Comparison of ENCODE assay signal across 16 cellular contexts in genomic region chr7:158831738-158832091, GRCh38.
"Had no signal": no experiment of that assay in that cellular context is flagged by ENCODE, and none has a peak within 500 bp of the region (broad histone marks: within the 10 kb centered on the region; RNA-seq: fewer than 3 reads in every experiment).

No MANE protein-coding gene starts in this region.

- H3K9me3 Mint-ChIP-seq: activated CD8-positive, alpha-beta T cell treated with anti-CD3 and anti-CD28 coated beads for 36 hours; activated naive CD4-positive, alpha-beta T cell treated with anti-CD3 and anti-CD28 coated beads, Interleukin-2, amount 50 U/mL, for 24 hours; activated T-cell treated with anti-CD3 and anti-CD28 coated beads, Interleukin-2, amount 50 U/mL, for 4 hours had no signal

- H3K36me3 ChIP-seq: colonic mucosa, ovary, stomach had no signal

- FAIRE-seq: keratinocyte had no signal

- H3K9me3 ChIP-seq: colonic mucosa, esophagus squamous epithelium, ovary, stomach, testis had no signal

- DNase-seq: activated CD4-positive, alpha-beta T cell treated with anti-CD3 and anti-CD28 coated beads for 1 hour; activated CD8-positive, alpha-beta T cell treated with anti-CD3 and anti-CD28 coated beads for 36 hours; activated effector memory CD4-positive, alpha-beta T cell treated with anti-CD3 and anti-CD28 coated beads, Interleukin-2, amount 50 U/mL, for 16 hours; activated T-cell treated with anti-CD3 and anti-CD28 coated beads, Interleukin-2, amount 50 U/mL, for 4 hours; colonic mucosa; esophagus squamous epithelium; ovary; stomach; SW 1271; T1000; testis had no signal

- H3K4me3 ChIP-seq: colonic mucosa, esophagus squamous epithelium, hepatocyte, ovary, stomach, testis had no signal

- ATAC-seq: activated CD8-positive, alpha-beta T cell treated with anti-CD3 and anti-CD28 coated beads for 36 hours; activated T-cell treated with anti-CD3 and anti-CD28 coated beads, Interleukin-2, amount 50 U/mL, for 4 hours; left lobe of liver; sciatic nerve had no signal

- H3K27ac ChIP-seq: colonic mucosa, esophagus squamous epithelium, hepatocyte, ovary had no signal

- H2AFZ ChIP-seq: hepatocyte had no signal

- H3K27me3 ChIP-seq: colonic mucosa, esophagus squamous epithelium, hepatocyte, ovary, stomach, testis had no signal

- H3K27me3 Mint-ChIP-seq: activated CD8-positive, alpha-beta T cell treated with anti-CD3 and anti-CD28 coated beads for 36 hours; activated naive CD4-positive, alpha-beta T cell treated with anti-CD3 and anti-CD28 coated beads, Interleukin-2, amount 50 U/mL, for 24 hours had no signal

- H3K27ac Mint-ChIP-seq: activated CD8-positive, alpha-beta T cell treated with anti-CD3 and anti-CD28 coated beads for 36 hours had no signal

- H3K4me2 ChIP-seq: hepatocyte had no signal

- H3K4me3 Mint-ChIP-seq: activated CD8-positive, alpha-beta T cell treated with anti-CD3 and anti-CD28 coated beads for 36 hours; activated naive CD4-positive, alpha-beta T cell treated with anti-CD3 and anti-CD28 coated beads, Interleukin-2, amount 50 U/mL, for 24 hours had no signal
